29 cellular contexts compared by ENCODE assay signal in genomic region chr4:130714006-130714405, GRCh38.
"Had no signal": no experiment of that assay in that cellular context is flagged by ENCODE, and none has a peak within 500 bp of the region (broad histone marks: within the 10 kb centered on the region; RNA-seq: fewer than 3 reads in every experiment).

No MANE protein-coding gene starts in this region.

- H3K27me3 ChIP-seq: stomach, suprapubic skin, testis, thyroid gland, tibial artery, tibial nerve, transverse colon, upper lobe of left lung, upper lobe of right lung, uterus, vagina had no signal

- DNase-seq: stimulated activated CD4-positive, alpha-beta T cell treated with anti-CD3 and anti-CD28 coated beads, Interleukin-2, amount 100 ng/mL, for 48 hours; stimulated activated CD4-positive, alpha-beta T cell treated with anti-CD3 and anti-CD28 coated beads, Interleukin-4, amount 100 ng/mL, for 1 hour; stimulated activated CD4-positive, alpha-beta T cell treated with anti-CD3 and anti-CD28 coated beads, Interleukin-4, amount 100 ng/mL, for 24 hours; stimulated activated CD4-positive, alpha-beta T cell treated with anti-CD3 and anti-CD28 coated beads, Interleukin-4, amount 100 ng/mL, for 4 hours; stimulated activated CD8-positive, alpha-beta memory T cell treated with anti-CD3 and anti-CD28 coated beads, Interleukin-4, amount 100 ng/mL, for 48 hours; stimulated activated naive B cell treated with anti-CD40 and anti-IgM and Interleukin-4, amounts not matched to agents 10 μg/mL and 1 μg/mL and 100 μg/mL, for 72 hours; stimulated activated naive CD4-positive, alpha-beta T cell; stimulated activated naive CD4-positive, alpha-beta T cell treated with Interleukin-2 at 50 U/mL for 16 hours; stimulated activated naive CD8-positive, alpha-beta T cell treated with anti-CD3 and anti-CD28 coated beads, Interleukin-15, amount 100 ng/mL, for 72 hours; stimulated activated naive CD8-positive, alpha-beta T cell treated with anti-CD3 and anti-CD28 coated beads, Interleukin-15, Interleukin-2, amounts not matched to agents 100 U/mL and 50 U/mL, for 24 hours; stomach; substantia nigra; testis; thyroid gland; tibial artery; transverse colon; trophoblast cell; upper lobe of left lung; upper lobe of right lung; uterus had no signal

- H3K27ac Mint-ChIP-seq: stimulated activated effector memory CD8-positive, alpha-beta T cell treated with anti-CD3 and anti-CD28 coated beads, Interleukin-12 subunit alpha, Interleukin-12 subunit beta, amount 100 ng/mL, for 72 hours; stimulated activated memory B cell treated with anti-CD40 and anti-IgM and Interleukin-4, amounts not matched to agents 10 μg/mL and 1 μg/mL and 100 μg/mL, for 72 hours; stimulated activated naive B cell treated with anti-CD40 and anti-IgM and Interleukin-4, amounts not matched to agents 10 μg/mL and 1 μg/mL and 100 μg/mL, for 72 hours; stimulated activated naive CD8-positive, alpha-beta T cell treated with anti-CD3 and anti-CD28 coated beads, Interleukin-15, amount 100 ng/mL, for 72 hours; stimulated activated naive CD8-positive, alpha-beta T cell treated with anti-CD3 and anti-CD28 coated beads, Interleukin-15, Interleukin-2, amounts not matched to agents 100 ng/mL and 50 ng/mL, for 24 hours; type B pancreatic cell had no signal

- H3K27me3 Mint-ChIP-seq: stimulated activated memory B cell treated with anti-CD40 and anti-IgM and Interleukin-4, amounts not matched to agents 10 μg/mL and 1 μg/mL and 100 μg/mL, for 72 hours; stimulated activated naive B cell treated with anti-CD40 and anti-IgM and Interleukin-4, amounts not matched to agents 10 μg/mL and 1 μg/mL and 100 μg/mL, for 72 hours; stimulated activated naive CD8-positive, alpha-beta T cell treated with anti-CD3 and anti-CD28 coated beads, Interleukin-15, amount 100 ng/mL, for 72 hours; stimulated activated naive CD8-positive, alpha-beta T cell treated with anti-CD3 and anti-CD28 coated beads, Interleukin-15, Interleukin-2, amounts not matched to agents 100 ng/mL and 50 ng/mL, for 24 hours; type B pancreatic cell had no signal

- H3K4me3 Mint-ChIP-seq: stimulated activated effector memory CD8-positive, alpha-beta T cell treated with anti-CD3 and anti-CD28 coated beads, Interleukin-12 subunit alpha, Interleukin-12 subunit beta, amount 100 ng/mL, for 72 hours; stimulated activated memory B cell treated with anti-CD40 and anti-IgM and Interleukin-4, amounts not matched to agents 10 μg/mL and 1 μg/mL and 100 μg/mL, for 72 hours; stimulated activated naive B cell treated with anti-CD40 and anti-IgM and Interleukin-4, amounts not matched to agents 10 μg/mL and 1 μg/mL and 100 μg/mL, for 72 hours; stimulated activated naive CD8-positive, alpha-beta T cell treated with anti-CD3 and anti-CD28 coated beads, Interleukin-15, amount 100 ng/mL, for 72 hours; stimulated activated naive CD8-positive, alpha-beta T cell treated with anti-CD3 and anti-CD28 coated beads, Interleukin-15, Interleukin-2, amounts not matched to agents 100 ng/mL and 50 ng/mL, for 24 hours; type B pancreatic cell had no signal

- H3K4me1 Mint-ChIP-seq: stimulated activated effector memory CD8-positive, alpha-beta T cell treated with anti-CD3 and anti-CD28 coated beads, Interleukin-12 subunit alpha, Interleukin-12 subunit beta, amount 100 ng/mL, for 72 hours; stimulated activated memory B cell treated with anti-CD40 and anti-IgM and Interleukin-4, amounts not matched to agents 10 μg/mL and 1 μg/mL and 100 μg/mL, for 72 hours; stimulated activated naive B cell treated with anti-CD40 and anti-IgM and Interleukin-4, amounts not matched to agents 10 μg/mL and 1 μg/mL and 100 μg/mL, for 72 hours; stimulated activated naive CD8-positive, alpha-beta T cell treated with anti-CD3 and anti-CD28 coated beads, Interleukin-15, amount 100 ng/mL, for 72 hours had no signal

- FAIRE-seq: urothelium cell line had no signal

- H3K9me3 Mint-ChIP-seq: stimulated activated naive CD8-positive, alpha-beta T cell treated with anti-CD3 and anti-CD28 coated beads, Interleukin-15, Interleukin-2, amounts not matched to agents 100 ng/mL and 50 ng/mL, for 24 hours; type B pancreatic cell had no signal

- H3K4me3 ChIP-seq: stomach, suprapubic skin, testis, thoracic aorta, thyroid gland, tibial artery, tibial nerve, transverse colon, upper lobe of left lung, upper lobe of right lung, uterus, vagina had no signal

- H3K36me3 Mint-ChIP-seq: stimulated activated effector memory CD8-positive, alpha-beta T cell treated with anti-CD3 and anti-CD28 coated beads, Interleukin-12 subunit alpha, Interleukin-12 subunit beta, amount 100 ng/mL, for 72 hours; stimulated activated memory B cell treated with anti-CD40 and anti-IgM and Interleukin-4, amounts not matched to agents 10 μg/mL and 1 μg/mL and 100 μg/mL, for 72 hours; stimulated activated naive B cell treated with anti-CD40 and anti-IgM and Interleukin-4, amounts not matched to agents 10 μg/mL and 1 μg/mL and 100 μg/mL, for 72 hours; type B pancreatic cell had no signal

- H3K27ac ChIP-seq: stomach, suprapubic skin, testis, thoracic aorta, thyroid gland, tibial artery, tibial nerve, transverse colon, upper lobe of left lung, upper lobe of right lung, uterus, vagina had no signal

- H3K4me1 ChIP-seq: stomach, suprapubic skin, testis, thyroid gland, tibial artery, tibial nerve, transverse colon, upper lobe of left lung, upper lobe of right lung, uterus, vagina had no signal

- H3K36me3 ChIP-seq: stomach, suprapubic skin, thoracic aorta, thyroid gland, tibial artery, tibial nerve, transverse colon, upper lobe of left lung, upper lobe of right lung, uterus, vagina had no signal

- H3K9me3 ChIP-seq: stomach, suprapubic skin, testis, thoracic aorta, thyroid gland, tibial artery, tibial nerve, transverse colon, upper lobe of left lung, upper lobe of right lung, uterus, vagina had no signal

- ATAC-seq: stimulated activated effector memory CD8-positive, alpha-beta T cell treated with anti-CD3 and anti-CD28 coated beads, Interleukin-12 subunit alpha, Interleukin-12 subunit beta, amount 100 ng/mL, for 72 hours; stimulated activated memory B cell treated with anti-CD40 and anti-IgM and Interleukin-4, amounts not matched to agents 10 μg/mL and 1 μg/mL and 100 μg/mL, for 72 hours; stimulated activated naive B cell treated with anti-CD40 and anti-IgM and Interleukin-4, amounts not matched to agents 10 μg/mL and 1 μg/mL and 100 μg/mL, for 72 hours; stimulated activated naive CD8-positive, alpha-beta T cell treated with anti-CD3 and anti-CD28 coated beads, Interleukin-15, amount 100 ng/mL, for 72 hours; stimulated activated naive CD8-positive, alpha-beta T cell treated with anti-CD3 and anti-CD28 coated beads, Interleukin-15, Interleukin-2, amounts not matched to agents 100 U/mL and 50 U/mL, for 24 hours; upper lobe of right lung had no signal
